22 cellular contexts compared by ENCODE assay signal in the genomic region with DNA sequence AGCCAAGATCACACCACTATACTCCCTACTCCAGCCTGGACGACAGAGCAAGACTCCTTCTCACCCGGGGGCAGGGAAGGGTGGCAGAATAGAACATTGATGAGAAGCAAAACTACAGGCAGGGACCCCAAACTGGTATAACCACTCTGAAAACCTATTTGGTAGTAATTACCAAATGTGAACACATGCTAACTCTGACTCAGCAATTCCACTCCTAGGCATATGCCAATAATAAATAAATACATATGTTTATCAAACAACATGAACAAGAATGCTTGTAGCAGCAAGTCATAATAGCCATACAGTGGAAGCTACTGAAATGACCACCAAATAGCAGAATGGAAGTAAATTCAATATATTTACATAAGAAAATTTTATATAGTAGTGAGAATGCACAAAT. TPM values are rescaled to one million over a fixed set of nuclear protein-coding genes. Genes with fewer than 3 reads are reported as not detected.
DNase-seq lines count a peak whose midpoint lies in the region; ATAC-seq and TF ChIP-seq lines count a peak whose summit lies in the region.
"Had no signal": no experiment of that assay in that cellular context is flagged by ENCODE, and none has a peak within 500 bp of the region (broad histone marks: within the 10 kb centered on the region; RNA-seq: fewer than 3 reads in every experiment).

No MANE protein-coding gene starts in this region.

- no peak overlapping the region for H3K14ac ChIP-seq in IMR-90 (replicated peaks; ENCODE audit: low read depth, low read length)

- no peak overlapping the region for H3K27ac ChIP-seq in IMR-90 (ENCODE audit: insufficient read depth, low read length)
- H3K27ac ChIP-seq in mammary epithelial cell (ENCODE audit: insufficient read depth, low read depth, low read length): no peak overlapping the region
- H3K27ac ChIP-seq: GM23248 had no signal

- H3K4me1 ChIP-seq in IMR-90 (ENCODE audit: control insufficient read depth, insufficient read depth, low read length) (peaks cover 2% of the 10 kb centered on the region; the same call in 1 of the 2 replicates), mammary epithelial cell (ENCODE audit: insufficient read depth, low read length) (no peaks in the 10 kb centered on the region)

- H3K36me3 ChIP-seq in IMR-90 (ENCODE audit: control insufficient read depth, insufficient read depth, low read length) (peaks cover 30% of the 10 kb centered on the region), mammary epithelial cell (ENCODE audit: insufficient read depth, low read length) (peaks cover 33% of the 10 kb centered on the region)

- H2AFZ ChIP-seq in IMR-90 (replicated peaks; ENCODE audit: low read length, poor library complexity) (no peak overlapping the region), mammary epithelial cell (ENCODE audit: low read depth, low read length) (no peak overlapping the region)
- H2AFZ ChIP-seq: GM23248 had no signal

- H3K4me3 ChIP-seq in IMR-90 (ENCODE audit: insufficient read depth, low read depth, low read length): no peak overlapping the region
- no peak overlapping the region for H3K4me3 ChIP-seq in mammary epithelial cell (replicated peaks in 1 of 3; ENCODE audit: insufficient read depth in 1 of 3, low read depth in 2 of 3, low read length in 3 of 3)
- H3K4me3 ChIP-seq: GM23248 had no signal

- no peak overlapping the region for H4K8ac ChIP-seq in IMR-90 (ENCODE audit: low read depth in 2 of 2, low read length in 2 of 2)

- no peak overlapping the region for H4K91ac ChIP-seq in IMR-90 (ENCODE audit: insufficient read depth, low read depth, low read length)

- H3K9me1 ChIP-seq in IMR-90 (ENCODE audit: insufficient read depth, low read length): peaks cover 3% of the 10 kb centered on the region; the same call in 1 of the 2 replicates

- CTCF ChIA-PET in IMR-90 (lab: Yijun Ruan, JAX) (no interaction called here), mammary epithelial cell (lab: Charles Lee; ENCODE audit: low non-redundant PET) (no interaction called here)

- no peaks in the 10 kb centered on the region for H3K27me3 Mint-ChIP-seq in activated naive CD8-positive, alpha-beta T cell treated with anti-CD3 and anti-CD28 coated beads for 36 hours
- no peaks in the 10 kb centered on the region for H3K27me3 Mint-ChIP-seq in activated naive CD8-positive, alpha-beta T cell treated with anti-CD3 and anti-CD28 coated beads, Interleukin-2, amount 50 U/mL, for 24 hours
- H3K27me3 Mint-ChIP-seq in central memory CD8-positive, alpha-beta T cell: no peaks in the 10 kb centered on the region
- H3K27me3 Mint-ChIP-seq: CD4-positive, alpha-beta memory T cell had no signal

- no peak for TF ChIP-seq RAD21 in IMR-90 (IDR thresholded peaks at IDR 0.05; ENCODE audit: low read length)

- POLR2A ChIA-PET in IMR-90 (lab: Charles Lee; ENCODE audit: unreplicated experiment): no interaction called here

- no peak overlapping the region for H2BK15ac ChIP-seq in IMR-90 (ENCODE audit: low read depth, low read length)

- TF ChIP-seq CTCF in IMR-90 (conservative IDR thresholded peaks at IDR 0.05; ENCODE audit: low read depth, low read length): no peak
- no peak for TF ChIP-seq CTCF in mammary epithelial cell (conservative IDR thresholded peaks at IDR 0.05 in 1 of 2, IDR thresholded peaks at IDR 0.05 in 1 of 2; ENCODE audit: extremely low read depth in 1 of 2, insufficient read depth in 1 of 2, low read depth in 1 of 2, low read length in 2 of 2)

- no peak for DNase-seq in activated naive CD8-positive, alpha-beta T cell treated with anti-CD3 and anti-CD28 coated beads for 36 hours
- no peak for DNase-seq in activated naive CD8-positive, alpha-beta T cell treated with anti-CD3 and anti-CD28 coated beads, Interleukin-2, amount 50 U/mL, for 24 hours
- DNase-seq in IMR-90 (no peak), mammary epithelial cell (no peak), left cardiac atrium (no peak)
- DNase-seq in central memory CD8-positive, alpha-beta T cell (ENCODE audit: low spot score in 2 of 2): no peak
- DNase-seq in stimulated activated effector memory CD8-positive, alpha-beta T cell treated with anti-CD3 and anti-CD28 coated beads, Interleukin-12 subunit alpha, Interleukin-12 subunit beta, amount 100 ng/mL, for 72 hours (ENCODE audit: low spot score in 2 of 2): no peak
- DNase-seq: 8988T; C1 segment of cervical spinal cord; Calu3; CD4-positive, alpha-beta memory T cell; COR-L47; DMS53; DMS79 treated with DMSO at 0.1 percent for 48 hours; GF-D8; H7; HCEC 1CT had no signal

- no peak overlapping the region for H3K4me3 Mint-ChIP-seq in activated naive CD8-positive, alpha-beta T cell treated with anti-CD3 and anti-CD28 coated beads for 36 hours
- H3K4me3 Mint-ChIP-seq in activated naive CD8-positive, alpha-beta T cell treated with anti-CD3 and anti-CD28 coated beads, Interleukin-2, amount 50 U/mL, for 24 hours: no peak overlapping the region
- no peak overlapping the region for H3K4me3 Mint-ChIP-seq in central memory CD8-positive, alpha-beta T cell
- no peak overlapping the region for H3K4me3 Mint-ChIP-seq in stimulated activated effector memory CD8-positive, alpha-beta T cell treated with anti-CD3 and anti-CD28 coated beads, Interleukin-12 subunit alpha, Interleukin-12 subunit beta, amount 100 ng/mL, for 72 hours
- H3K4me3 Mint-ChIP-seq: CD4-positive, alpha-beta memory T cell had no signal

- ATAC-seq in activated naive CD8-positive, alpha-beta T cell treated with anti-CD3 and anti-CD28 coated beads, Interleukin-2, amount 50 U/mL, for 24 hours: no peak
- no peak for ATAC-seq in IMR-90 (ENCODE audit: low read depth)
- ATAC-seq in central memory CD8-positive, alpha-beta T cell (replicated peaks; ENCODE audit: extremely low read depth, poor library complexity, severe bottlenecking): no peak
- no peak for ATAC-seq in stimulated activated effector memory CD8-positive, alpha-beta T cell treated with anti-CD3 and anti-CD28 coated beads, Interleukin-12 subunit alpha, Interleukin-12 subunit beta, amount 100 ng/mL, for 72 hours
- no peak for ATAC-seq in left cardiac atrium

- dilution Hi-C loops in IMR-90 (cut with HindIII; ENCODE audit: low sequenced_read_pairs, unreplicated experiment) (no loop called here), mammary epithelial cell (cut with HindIII; ENCODE audit: low sequenced_read_pairs) (no loop called here)

- no CpG with 5 or more reads among the region's 2 CpGs for WGBS in IMR-90 (ENCODE audit: extremely low coverage in 2 of 2, insufficient read length in 1 of 2), 2 experiments
- WGBS in mammary epithelial cell (ENCODE audit: low coverage, missing lambda C conversion rate): 40% methylated on average over 1 of the region's 2 CpGs

- H3K4me2 ChIP-seq in IMR-90 (ENCODE audit: low read depth, low read length) (no peak overlapping the region), mammary epithelial cell (ENCODE audit: insufficient read depth, low read depth, low read length) (no peak overlapping the region)

- H3K9me3 Mint-ChIP-seq in activated naive CD8-positive, alpha-beta T cell treated with anti-CD3 and anti-CD28 coated beads for 36 hours: no peaks in the 10 kb centered on the region
- H3K9me3 Mint-ChIP-seq in activated naive CD8-positive, alpha-beta T cell treated with anti-CD3 and anti-CD28 coated beads, Interleukin-2, amount 50 U/mL, for 24 hours: no peaks in the 10 kb centered on the region
- no peaks in the 10 kb centered on the region for H3K9me3 Mint-ChIP-seq in central memory CD8-positive, alpha-beta T cell
- H3K9me3 Mint-ChIP-seq in stimulated activated effector memory CD8-positive, alpha-beta T cell treated with anti-CD3 and anti-CD28 coated beads, Interleukin-12 subunit alpha, Interleukin-12 subunit beta, amount 100 ng/mL, for 72 hours: no peaks in the 10 kb centered on the region
- H3K9me3 Mint-ChIP-seq: CD4-positive, alpha-beta memory T cell had no signal

- no peak overlapping the region for H3K56ac ChIP-seq in IMR-90 (ENCODE audit: extremely low read depth, insufficient read depth, low read length)

- H3K9ac ChIP-seq in IMR-90 (ENCODE audit: low read depth, low read length): no peak overlapping the region
- H3K9ac ChIP-seq in mammary epithelial cell (ENCODE audit: insufficient read depth, low read length): no peak overlapping the region
- H3K9ac ChIP-seq: GM23248 had no signal

- H2BK20ac ChIP-seq in IMR-90 (ENCODE audit: low read depth, low read length): no peak overlapping the region

- H3K27ac Mint-ChIP-seq in activated naive CD8-positive, alpha-beta T cell treated with anti-CD3 and anti-CD28 coated beads for 36 hours: peak overlapping the region; percentile 51
- H3K27ac Mint-ChIP-seq in activated naive CD8-positive, alpha-beta T cell treated with anti-CD3 and anti-CD28 coated beads, Interleukin-2, amount 50 U/mL, for 24 hours: no peak overlapping the region
- peak overlapping the region; percentile 45 for H3K27ac Mint-ChIP-seq in central memory CD8-positive, alpha-beta T cell (ENCODE audit: low read depth)
- peak overlapping the region; percentile 52 for H3K27ac Mint-ChIP-seq in stimulated activated effector memory CD8-positive, alpha-beta T cell treated with anti-CD3 and anti-CD28 coated beads, Interleukin-12 subunit alpha, Interleukin-12 subunit beta, amount 100 ng/mL, for 72 hours

- H2BK5ac ChIP-seq in IMR-90 (ENCODE audit: low read depth, low read length, poor library complexity, severe bottlenecking): no peak overlapping the region

- TF ChIP-seq POLR2A in IMR-90 (IDR thresholded peaks at IDR 0.05; ENCODE audit: low read depth, low read length): no peak

- H3K4ac ChIP-seq in IMR-90 (ENCODE audit: low read depth, low read length): no peak overlapping the region

- no peaks in the 10 kb centered on the region for H4K20me1 ChIP-seq in IMR-90 (ENCODE audit: insufficient read depth, low read length)
- no peaks in the 10 kb centered on the region for H4K20me1 ChIP-seq in mammary epithelial cell (ENCODE audit: insufficient read depth, low read length)

- intact Hi-C loops in IMR-90 (cut with micrococcal nuclease): loop anchor here (5.0 kb wide), 1 partner anchor 80 kb away; no protein-coding TSS in a partner anchor
- intact Hi-C loops in mammary epithelial cell (cut with micrococcal nuclease): no loop called here
- intact Hi-C loops in left cardiac atrium (cut with DNase I): loop anchor here in 1 of 2 donors (10.0 kb wide), 1 partner anchor 47 kb away; no protein-coding TSS in a partner anchor

- H2AK9ac ChIP-seq in IMR-90 (replicated peaks; ENCODE audit: low read depth, low read length, poor library complexity): no peak overlapping the region

- BruUV-seq in IMR-90 (replicated peaks; lab: Mats Ljungman, UMichigan): no TSS peak
- BruUV-seq in mammary epithelial cell (replicated peaks; lab: Mats Ljungman, UMichigan): no TSS peak

- H3K4me1 Mint-ChIP-seq in activated naive CD8-positive, alpha-beta T cell treated with anti-CD3 and anti-CD28 coated beads for 36 hours: peaks cover 8% of the 10 kb centered on the region
- H3K4me1 Mint-ChIP-seq in activated naive CD8-positive, alpha-beta T cell treated with anti-CD3 and anti-CD28 coated beads, Interleukin-2, amount 50 U/mL, for 24 hours: no peaks in the 10 kb centered on the region
- peaks cover 6% of the 10 kb centered on the region for H3K4me1 Mint-ChIP-seq in central memory CD8-positive, alpha-beta T cell
- no peaks in the 10 kb centered on the region for H3K4me1 Mint-ChIP-seq in stimulated activated effector memory CD8-positive, alpha-beta T cell treated with anti-CD3 and anti-CD28 coated beads, Interleukin-12 subunit alpha, Interleukin-12 subunit beta, amount 100 ng/mL, for 72 hours

- H3K36me3 Mint-ChIP-seq in activated naive CD8-positive, alpha-beta T cell treated with anti-CD3 and anti-CD28 coated beads for 36 hours: peaks cover 11% of the 10 kb centered on the region
- peaks cover 44% of the 10 kb centered on the region for H3K36me3 Mint-ChIP-seq in activated naive CD8-positive, alpha-beta T cell treated with anti-CD3 and anti-CD28 coated beads, Interleukin-2, amount 50 U/mL, for 24 hours (ENCODE audit: low read depth)
- H3K36me3 Mint-ChIP-seq in central memory CD8-positive, alpha-beta T cell (ENCODE audit: insufficient read depth): peaks cover 32% of the 10 kb centered on the region
- H3K36me3 Mint-ChIP-seq in stimulated activated effector memory CD8-positive, alpha-beta T cell treated with anti-CD3 and anti-CD28 coated beads, Interleukin-12 subunit alpha, Interleukin-12 subunit beta, amount 100 ng/mL, for 72 hours: peaks cover 98% of the 10 kb centered on the region

- H3K18ac ChIP-seq in IMR-90 (ENCODE audit: low read depth, low read length): no peak overlapping the region

- H3K9me3 ChIP-seq in IMR-90 (ENCODE audit: control insufficient read depth, insufficient read depth, low read length) (no peaks in the 10 kb centered on the region), mammary epithelial cell (replicated peaks; ENCODE audit: insufficient read depth, low read length) (no peaks in the 10 kb centered on the region)

- no peaks in the 10 kb centered on the region for H3K27me3 ChIP-seq in IMR-90 (ENCODE audit: control insufficient read depth, insufficient read depth, low read length)
- no peaks in the 10 kb centered on the region for H3K27me3 ChIP-seq in mammary epithelial cell (ENCODE audit: insufficient read depth, low read length)

- H3K79me2 ChIP-seq in mammary epithelial cell (ENCODE audit: insufficient read depth, low read length): no peaks in the 10 kb centered on the region

- H4K5ac ChIP-seq in IMR-90 (ENCODE audit: low read depth, low read length): no peak overlapping the region

- H3K79me1 ChIP-seq in IMR-90 (ENCODE audit: low read depth in 1 of 2, low read length in 2 of 2): no peaks in the 10 kb centered on the region; a peak in 1 of 4 replicates

- in situ Hi-C loops in IMR-90 (cut with MboI; ENCODE audit: low sequenced_read_pairs) (no loop called here), mammary epithelial cell (cut with MboI; ENCODE audit: low sequenced_read_pairs in 2 of 2) (no loop called here)

- no peak overlapping the region for H2AK5ac ChIP-seq in IMR-90 (ENCODE audit: low read depth, low read length)

- H2BK120ac ChIP-seq in IMR-90 (ENCODE audit: low read depth, low read length): no peak overlapping the region

- H3K23ac ChIP-seq in IMR-90 (ENCODE audit: low read depth, low read length): no peak overlapping the region

RNA-seq across cellular contexts. Expression of gene USP50, which starts 31.0 kb away (rescaled TPM):
- not detected for total RNA-seq in activated naive CD8-positive, alpha-beta T cell treated with anti-CD3 and anti-CD28 coated beads for 36 hours
- total RNA-seq in IMR-90 (2012; rRNA removed) (not detected in 2 replicates), mammary epithelial cell (under 1 TPM in 1 of 2 donors, not detected in 1; 0.50 TPM), left cardiac atrium (under 1 TPM in 1 of 2 donors, not detected in 1; 0.47 TPM)
- polyA plus RNA-seq in IMR-90 (2012; rRNA removed) (not detected in 2 replicates), mammary epithelial cell (not detected)
- polyA plus RNA-seq in IMR-90 (2012; cell fraction: cytosol; rRNA removed): not detected in 2 replicates
- polyA plus RNA-seq in IMR-90 (2012; cell fraction: nucleus; rRNA removed; ENCODE audit: low replicate concordance): not detected in 2 replicates
- polyA minus RNA-seq in mammary epithelial cell: not detected
- total RNA-seq: Calu3; CD4-positive, alpha-beta memory T cell; Daoy; G401; GM23248; H1; H7 had no signal
- polyA plus RNA-seq: BJ; CD4-positive, alpha-beta memory T cell; H1 had no signal
